ENCODE assay signal across 9 cellular contexts in genomic region chr10:69317175-69318086, GRCh38. TPM values are rescaled to one million over a fixed set of nuclear protein-coding genes. Genes with fewer than 3 reads are reported as not detected.
DNase-seq lines count a peak whose midpoint lies in the region; ATAC-seq, FAIRE-seq and TF ChIP-seq lines count a peak whose summit lies in the region.
"Had no signal": no experiment of that assay in that cellular context is flagged by ENCODE, and none has a peak within 500 bp of the region (broad histone marks: within the 10 kb centered on the region; RNA-seq: fewer than 3 reads in every experiment).

No MANE protein-coding gene starts in this region.

- WGBS in adrenal gland, 4 donors, result 79 to 82% (median 81%) methylated on average over 7 to 10 of the region's 10 CpGs
- WGBS in HepG2 (ENCODE audit: low lambda C conversion rate), result 71% methylated on average over 7 of the region's 10 CpGs
- 81 to 82% methylated on average over 8 to 10 of the region's 10 CpGs for WGBS in tibial nerve, 2 donors

- peak; percentile 68 for ATAC-seq in GM19351 (IDR thresholded peaks at IDR 0.05; ENCODE audit: unreplicated experiment)
- no peak for ATAC-seq in HepG2
- ATAC-seq in HG03520 (IDR thresholded peaks at IDR 0.05; ENCODE audit: unreplicated experiment), result no peak

- in situ Hi-C loops in HepG2 (cut with HindIII; ENCODE audit: extremely low pct_ligation_motif_present, low pct_unique_long_range_greater_than_20kb), result no loop called here

- intact Hi-C loops in adrenal gland (cut with DNase I) (no loop called here), HepG2 (cut with micrococcal nuclease; ENCODE audit: unreplicated experiment) (no loop called here)

- peaks cover 0 to 9% (median 0%) of the 10 kb centered on the region in 3 donors for H3K36me3 Mint-ChIP-seq in CD8-positive, alpha-beta memory T cell

- no peak overlapping the region for H3K9ac ChIP-seq in HepG2 (ENCODE audit: insufficient read depth, low read depth, low read length)

- no peaks in the 10 kb centered on the region for H3K9me3 Mint-ChIP-seq in CD8-positive, alpha-beta memory T cell

- TF ChIP-seq CTCF in adrenal gland (IDR thresholded peaks at IDR 0.05) (no peak), HepG2 (CRISPR knock-in tag; IDR thresholded peaks at IDR 0.05) (no peak), tibial nerve (IDR thresholded peaks at IDR 0.05) (no peak)

- peaks cover 28% of the 10 kb centered on the region for H3K4me1 ChIP-seq in CD8-positive, alpha-beta memory T cell (ENCODE audit: insufficient read depth, low read length)
- H3K4me1 ChIP-seq in adrenal gland (replicated peaks in 1 of 2) (peaks cover 8 to 43% of the 10 kb centered on the region in 2 donors), HepG2 (ENCODE audit: insufficient read depth, low read length) (0 out of 2 replicates have a peak, but pooled peaks cover 12% of the 10 kb centered on the region), tibial nerve (peaks cover 0 to 47% (median 17%) of the 10 kb centered on the region in 4 donors)

- peak overlapping the region; percentile 92 for H3K4me3 ChIP-seq in CD8-positive, alpha-beta memory T cell (ENCODE audit: low read length)
- H3K4me3 ChIP-seq in adrenal gland, result peak overlapping the region in 1 of 4 donors; percentile 82
- H3K4me3 ChIP-seq in HepG2 (replicated peaks in 1 of 3; ENCODE audit: insufficient read depth in 1 of 3, low read depth in 2 of 3, low read length in 3 of 3), result no peak overlapping the region
- peak overlapping the region; percentile 68 to 96 (median 92) for H3K4me3 ChIP-seq in tibial nerve

- peak overlapping the region; percentile 93 to 100 (median 96) for H3K4me3 Mint-ChIP-seq in CD8-positive, alpha-beta memory T cell

- peaks cover 0 to 1% of the 10 kb centered on the region in 2 donors for H3K27me3 Mint-ChIP-seq in CD8-positive, alpha-beta memory T cell

- no peaks in the 10 kb centered on the region for H4K20me1 ChIP-seq in HepG2 (ENCODE audit: insufficient read depth, low read length)

- H3K36me3 ChIP-seq in CD8-positive, alpha-beta memory T cell (ENCODE audit: insufficient read depth, low read length), result no peaks in the 10 kb centered on the region
- no peaks in the 10 kb centered on the region for H3K36me3 ChIP-seq in adrenal gland (replicated peaks in 1 of 2)
- no peaks in the 10 kb centered on the region for H3K36me3 ChIP-seq in HepG2 (replicated peaks in 1 of 2; ENCODE audit: control insufficient read depth in 1 of 2, insufficient read depth in 2 of 2, low read length in 2 of 2)
- H3K36me3 ChIP-seq in tibial nerve, result no peaks in the 10 kb centered on the region

- POLR2A ChIA-PET in CD8-positive, alpha-beta memory T cell (lab: Charles Lee), result interaction anchor here (0.6 to 0.9 kb wide), 2 partner anchors 15 to 28 kb away, joined by 3 read pairs; no protein-coding TSS in a partner anchor
- POLR2A ChIA-PET in HepG2 (lab: Yijun Ruan, JAX), result no interaction called here

- H3K79me2 ChIP-seq in HepG2 (ENCODE audit: insufficient read depth, low read length), result no peaks in the 10 kb centered on the region

- no TSS peak for BruUV-seq in HepG2 (replicated peaks; lab: Mats Ljungman, UMichigan)

- TF ChIP-seq EP300 in HepG2 (IDR thresholded peaks at IDR 0.05; ENCODE audit: low read depth in 2 of 2, low read length in 2 of 2) (no peak), HepG2 (CRISPR knock-in tag; IDR thresholded peaks at IDR 0.05; ENCODE audit: borderline replicate concordance) (no peak), tibial nerve (IDR thresholded peaks at IDR 0.05) (no peak)

- TF ChIP-seq RAD21 in HepG2 (CRISPR knock-in tag; IDR thresholded peaks at IDR 0.05), result no peak

- peak overlapping the region; percentile 91 for H3K27ac ChIP-seq in CD8-positive, alpha-beta memory T cell (ENCODE audit: low read depth, low read length)
- H3K27ac ChIP-seq in adrenal gland (peak overlapping the region in 3 of 5 donors; percentile 79 to 94 (median 86)), HepG2 (ENCODE audit: extremely low read length, insufficient read depth, low read length) (no peak overlapping the region), tibial nerve (peak overlapping the region; percentile 83 to 96 (median 91))

- H3K27me3 ChIP-seq in CD8-positive, alpha-beta memory T cell (ENCODE audit: insufficient read depth, low read length, poor library complexity, severe bottlenecking), result no peaks in the 10 kb centered on the region
- H3K27me3 ChIP-seq in adrenal gland (no peaks in the 10 kb centered on the region), HepG2 (ENCODE audit: control insufficient read depth in 1 of 2, insufficient read depth in 2 of 2, low read length in 2 of 2) (peaks cover 5 to 45% of the 10 kb centered on the region in 2 experiments; a peak in 4 of 5 replicates), tibial nerve (no peaks in the 10 kb centered on the region)

- no peak for FAIRE-seq in HepG2 (lab: Jason Lieb, UNC)
- FAIRE-seq: TTC549 had no signal

- no peak overlapping the region for H2AFZ ChIP-seq in HepG2 (ENCODE audit: low read length)

- TF ChIP-seq POLR2A in adrenal gland (IDR thresholded peaks at IDR 0.05) (no peak), HepG2 (IDR thresholded peaks at IDR 0.05; ENCODE audit: insufficient read depth in 1 of 2, low read depth in 2 of 2, low read length in 2 of 2) (no peak), tibial nerve (IDR thresholded peaks at IDR 0.05) (no peak)

- H3K27ac Mint-ChIP-seq in CD8-positive, alpha-beta memory T cell, result peak overlapping the region; percentile 85 to 99 (median 88)

- peaks cover 31 to 41% (median 32%) of the 10 kb centered on the region in 3 donors for H3K4me1 Mint-ChIP-seq in CD8-positive, alpha-beta memory T cell

- CTCF ChIA-PET in CD8-positive, alpha-beta memory T cell (lab: Charles Lee), result interaction anchor here (0.7 to 2.2 kb wide), 6 partner anchors 11 to 90 kb away, joined by 3 to 5 read pairs (median 3); no protein-coding TSS in a partner anchor
- CTCF ChIA-PET in HepG2 (lab: Yijun Ruan, JAX; ENCODE audit: low intra/inter-chr PET ratio, low total read pairs), result no interaction called here

- H3K4me2 ChIP-seq in HepG2 (ENCODE audit: low read depth, low read length), result no peak overlapping the region

- no peaks in the 10 kb centered on the region for H3K9me3 ChIP-seq in CD8-positive, alpha-beta memory T cell (ENCODE audit: low read length)
- H3K9me3 ChIP-seq in adrenal gland (replicated peaks in 1 of 3) (no peaks in the 10 kb centered on the region), HepG2 (ENCODE audit: low read length) (no peaks in the 10 kb centered on the region), tibial nerve (no peaks in the 10 kb centered on the region)

- DNase-seq in CD8-positive, alpha-beta memory T cell, result no peak
- DNase-seq in HT-29 (ENCODE audit: low spot score) (peak; percentile 70), adrenal gland (no peak), HepG2 (ENCODE audit: low spot score) (no peak), tibial nerve (ENCODE audit: low spot score in 2 of 2) (no peak), NCI-H226 (no peak)

TF ChIP-seq in HepG2, 621 proteins besides CTCF, POLR2A, EP300 and RAD21:
- TF ChIP-seq POLR2G (IDR thresholded peaks at IDR 0.05; ENCODE audit: low read depth, low read length) (no peak), CEBPB (IDR thresholded peaks at IDR 0.05; ENCODE audit: borderline replicate concordance, low read depth, low read length) (0 out of 2 replicates have a peak, but pooled peaks have one; percentile 29), YEATS4 (CRISPR knock-in tag; IDR thresholded peaks at IDR 0.05; ENCODE audit: borderline replicate concordance) (no peak), CREB1 (IDR thresholded peaks at IDR 0.05) (peak; percentile 46), CREB1 (CRISPR knock-in tag; IDR thresholded peaks at IDR 0.05) (no peak)

RNA-seq across cellular contexts. Expression of gene HK1, which starts 39.1 kb away (rescaled TPM):
- 100 to 1,000 TPM; 151 to 153 TPM for total RNA-seq in CD8-positive, alpha-beta memory T cell
- 144 TPM for polyA plus RNA-seq in CD8-positive, alpha-beta memory T cell
- 60.8 and 61.8 TPM in 2 replicates for total RNA-seq in HT-29 (2014; rRNA removed; shearing (Covaris generic))
- total RNA-seq in adrenal gland, result 10 to 100 TPM; 29.3 to 79.3 (median 52.7) TPM
- polyA plus RNA-seq in adrenal gland, result 10 to 100 TPM; 18.4 to 37.5 (median 19.5) TPM
- 0.21 and 0.29 TPM in 2 replicates for total RNA-seq in HepG2 (2016; rRNA removed; fragmentation: Illumina TruSeq; extraction: Trizol)
- total RNA-seq in HepG2 (2016; cell fraction: cytosol; rRNA removed; fragmentation: Illumina TruSeq; extraction: Trizol; ENCODE audit: low read depth), result not detected in 2 replicates
- total RNA-seq in HepG2 (2016; cell fraction: insoluble cytoplasmic fraction; rRNA removed; fragmentation: Illumina TruSeq; extraction: Trizol), result 0.13 and 0.32 TPM in 2 replicates
- 0.09 and 0.14 TPM in 2 replicates for total RNA-seq in HepG2 (2016; cell fraction: membrane; rRNA removed; fragmentation: Illumina TruSeq; extraction: Trizol)
- 0.19 and 0.25 TPM in 2 replicates for total RNA-seq in HepG2 (2016; cell fraction: nucleus; rRNA removed; fragmentation: Illumina TruSeq; extraction: Trizol)
- polyA plus RNA-seq in HepG2 (2011; rRNA removed), result 1.3 and 1.5 TPM in 2 replicates
- polyA plus RNA-seq in HepG2 (2011; cell fraction: cytosol; rRNA removed), result 1.3 and 1.5 TPM in 2 replicates
- 1.1 TPM in 2 replicates for polyA plus RNA-seq in HepG2 (2011; cell fraction: nucleus; rRNA removed)
- 1.6 and 4.1 TPM in 2 replicates for polyA plus RNA-seq in HepG2 (2012)
- polyA plus RNA-seq in HepG2 (2016; cell fraction: cytosol; fragmentation: Illumina TruSeq; extraction: Trizol; ENCODE audit: low read depth), result 0.05 and 0.09 TPM in 2 replicates
- polyA plus RNA-seq in HepG2 (2016; cell fraction: insoluble cytoplasmic fraction; fragmentation: Illumina TruSeq; extraction: Trizol; ENCODE audit: low read depth), result 0.26 and 0.28 TPM in 2 replicates
- 0.09 TPM in 1 of 2 replicates, not detected in the other for polyA plus RNA-seq in HepG2 (2016; cell fraction: membrane; fragmentation: Illumina TruSeq; extraction: Trizol; ENCODE audit: low read depth)
- 0.16 and 0.31 TPM in 2 replicates for polyA plus RNA-seq in HepG2 (2016; cell fraction: nucleus; fragmentation: Illumina TruSeq; extraction: Trizol; ENCODE audit: insufficient read depth, low read depth)
- polyA minus RNA-seq in HepG2 (2011; rRNA and poly(A)+ RNA removed; ENCODE audit: low replicate concordance), result 3.6 and 8.9 TPM in 2 replicates
- polyA minus RNA-seq in HepG2 (2011; cell fraction: cytosol; rRNA and poly(A)+ RNA removed), result 1.5 and 2.0 TPM in 2 replicates
- 0.75 and 1.3 TPM in 2 replicates for polyA minus RNA-seq in HepG2 (2011; cell fraction: nucleus; rRNA and poly(A)+ RNA removed)
- 10 to 100 TPM; 27.3 to 54.0 (median 30.1) TPM for total RNA-seq in tibial nerve

Comparison
In these comparisons a context has a peak if more than half of its experiments do, and no peak if none do; other contexts are left out.
1. H3K4me3 ChIP-seq: peak in CD8-positive, alpha-beta memory T cell (single experiment) and tibial nerve (4 of 4); none in HepG2 (0 of 3).
2. RNA of gene HK1, which starts 39.1 kb away (total RNA-seq): 151 to 153 TPM in CD8-positive, alpha-beta memory T cell, 60.8 to 61.8 TPM in HT-29, 29.3 to 79.3 TPM in adrenal gland and 27.3 to 54.0 TPM in tibial nerve; 0.09 to 0.32 TPM in HepG2; every median in the first group is over 10 times any median in the second.